Comparison of ENCODE assay signal across 8 cellular contexts in genomic region chr1:18945401-18945849, GRCh38. TPM values are rescaled to one million over a fixed set of nuclear protein-coding genes. Genes with fewer than 3 reads are reported as not detected.
DNase-seq lines count a peak whose midpoint lies in the region; ATAC-seq and TF ChIP-seq lines count a peak whose summit lies in the region.
"Had no signal": no experiment of that assay in that cellular context is flagged by ENCODE, and none has a peak within 500 bp of the region (broad histone marks: within the 10 kb centered on the region; RNA-seq: fewer than 3 reads in every experiment).

No MANE protein-coding gene starts in this region.

- DNase-seq in HEK293T (ENCODE audit: extremely low spot score) (peak; percentile 31), T-cell (no peak), gastrocnemius medialis (no peak), brain microvascular endothelial cell (no peak), AG20443 (ENCODE audit: low spot score) (no peak)
- DNase-seq: stimulated activated CD4-positive, alpha-beta T cell treated with anti-CD3 and anti-CD28 coated beads, Interleukin-2, amount 100 ng/mL, for 48 hours had no signal

- in situ Hi-C loops in gastrocnemius medialis (cut with MboI; ENCODE audit: low sequenced_read_pairs in 4 of 4) (no loop called here), brain microvascular endothelial cell (cut with HindIII; ENCODE audit: low pct_ligation_motif_present, low sequenced_read_pairs) (no loop called here)

- no peak overlapping the region for H3K4me3 ChIP-seq in gastroesophageal sphincter
- no peak overlapping the region for H3K4me3 ChIP-seq in gastrocnemius medialis
- H3K4me3 ChIP-seq in brain microvascular endothelial cell (ENCODE audit: low read depth, low read length): no peak overlapping the region

- H3K27me3 Mint-ChIP-seq in T-cell: no peaks in the 10 kb centered on the region

- H3K9me3 ChIP-seq in gastroesophageal sphincter (no peaks in the 10 kb centered on the region), gastrocnemius medialis (no peaks in the 10 kb centered on the region)

- TF ChIP-seq CTCF in gastroesophageal sphincter (IDR thresholded peaks at IDR 0.05) (no peak), gastrocnemius medialis (IDR thresholded peaks at IDR 0.05 in 4 of 5, conservative IDR thresholded peaks at IDR 0.05 in 1 of 5) (no peak), brain microvascular endothelial cell (IDR thresholded peaks at IDR 0.05; ENCODE audit: low read depth, low read length, missing control alignments) (no peak)

- H3K4me3 Mint-ChIP-seq in T-cell: peak overlapping the region in 1 of 3 donors; percentile 45

- POLR2A ChIA-PET in HEK293T (lab: Yijun Ruan, JAX): interaction anchor here (0.6 to 2.0 kb wide), 2 partner anchors 11 to 45 kb away, joined by 3 to 15 read pairs; partner anchors contain the start of gene IFFO2
- POLR2A ChIA-PET in T-cell (lab: Charles Lee): no interaction called here

- no peaks in the 10 kb centered on the region for H3K9me3 Mint-ChIP-seq in T-cell

- WGBS in gastroesophageal sphincter (ENCODE audit: low coverage in 1 of 2), 2 donors: 72% methylated on average over 4 of the region's 14 CpGs; no CpG with 5 or more reads in 1 of the 2 donors

- CTCF ChIA-PET in HEK293T (lab: Yijun Ruan, JAX) (interaction anchor here (1.0 to 1.6 kb wide), 2 partner anchors 32 to 33 kb away, joined by 3 to 7 read pairs; no protein-coding TSS in a partner anchor), T-cell (lab: Charles Lee) (no interaction called here)

- peaks cover 5% of the 10 kb centered on the region for H3K36me3 Mint-ChIP-seq in T-cell

- peaks cover 0 to 100% (median 68%) of the 10 kb centered on the region in 3 donors for H3K4me1 ChIP-seq in gastroesophageal sphincter
- peaks cover 50 to 69% of the 10 kb centered on the region in 2 donors for H3K4me1 ChIP-seq in gastrocnemius medialis

- no peak for TF ChIP-seq EP300 in gastroesophageal sphincter (IDR thresholded peaks at IDR 0.05)

- H3K36me3 ChIP-seq in gastroesophageal sphincter (no peaks in the 10 kb centered on the region), gastrocnemius medialis (no peaks in the 10 kb centered on the region), brain microvascular endothelial cell (replicated peaks) (no peaks in the 10 kb centered on the region)

- TF ChIP-seq POLR2A in gastroesophageal sphincter (IDR thresholded peaks at IDR 0.05) (no peak), gastrocnemius medialis (IDR thresholded peaks at IDR 0.05) (no peak)

- H3K4me1 Mint-ChIP-seq in T-cell: peaks cover 83 to 90% (median 90%) of the 10 kb centered on the region in 3 donors

- intact Hi-C loops in gastrocnemius medialis (cut with DNase I; ENCODE audit: low total_unique reads): no loop called here

- peak overlapping the region; percentile 80 to 82 for H3K27ac Mint-ChIP-seq in T-cell

- ATAC-seq in T-cell (replicated peaks in 1 of 4): no peak
- no peak for ATAC-seq in gastroesophageal sphincter
- no peak for ATAC-seq in gastrocnemius medialis
- no peak for ATAC-seq in HG02884 (IDR thresholded peaks at IDR 0.05; ENCODE audit: unreplicated experiment)

- H3K27ac ChIP-seq in gastroesophageal sphincter (peak overlapping the region in 3 of 4 donors; percentile 41 to 74 (median 70)), gastrocnemius medialis (peak overlapping the region in 3 of 4 donors; percentile 14 to 82 (median 40)), brain microvascular endothelial cell (no peak overlapping the region)

- H3K27me3 ChIP-seq in gastroesophageal sphincter (no peaks in the 10 kb centered on the region), gastrocnemius medialis (no peaks in the 10 kb centered on the region), brain microvascular endothelial cell (replicated peaks) (no peaks in the 10 kb centered on the region)

TF ChIP-seq in HEK293T, 16 proteins besides CTCF, POLR2A, EP300 and RAD21:
- TF ChIP-seq CTBP1 (IDR thresholded peaks at IDR 0.05; ENCODE audit: borderline replicate concordance) (no peak), PKNOX1 (IDR thresholded peaks at IDR 0.05) (0 out of 2 replicates have a peak, but pooled peaks have one; percentile 11)

RNA-seq across cellular contexts. Expression of gene IFFO2, which starts 11.1 kb away (rescaled TPM):
- total RNA-seq in T-cell: 10 to 100 TPM; 36.0 to 76.2 (median 37.7) TPM
- total RNA-seq in gastroesophageal sphincter: 10 to 100 TPM in 3 of 4 donors, 1 to 10 TPM in 1; 9.3 to 18.4 (median 12.7) TPM
- total RNA-seq in gastrocnemius medialis: 10 to 100 TPM in 1 of 4 donors, 1 to 10 TPM in 3; 2.1 to 16.3 (median 5.7) TPM

RNA-seq across cellular contexts. Expression of gene ALDH4A1, which starts 43.1 kb away (rescaled TPM):
- total RNA-seq in T-cell (1 to 10 TPM in 4 of 5 donors, under 1 TPM in 1; 0.85 to 2.8 (median 2.2) TPM), gastroesophageal sphincter (10 to 100 TPM; 19.9 to 24.8 (median 22.5) TPM), gastrocnemius medialis (10 to 100 TPM; 22.8 to 35.3 (median 31.4) TPM)

Comparison
In these comparisons a context has a peak if more than half of its experiments do, and no peak if none do; other contexts are left out.
1. RNA of gene ALDH4A1, which starts 43.1 kb away (total RNA-seq): 22.8 to 35.3 TPM in gastrocnemius medialis and 19.9 to 24.8 TPM in gastroesophageal sphincter; 0.85 to 2.8 TPM in T-cell; every median in the first group is over 4 times any median in the second.